Comparison of ENCODE assay signal across 1 cellular context in the genomic region with DNA sequence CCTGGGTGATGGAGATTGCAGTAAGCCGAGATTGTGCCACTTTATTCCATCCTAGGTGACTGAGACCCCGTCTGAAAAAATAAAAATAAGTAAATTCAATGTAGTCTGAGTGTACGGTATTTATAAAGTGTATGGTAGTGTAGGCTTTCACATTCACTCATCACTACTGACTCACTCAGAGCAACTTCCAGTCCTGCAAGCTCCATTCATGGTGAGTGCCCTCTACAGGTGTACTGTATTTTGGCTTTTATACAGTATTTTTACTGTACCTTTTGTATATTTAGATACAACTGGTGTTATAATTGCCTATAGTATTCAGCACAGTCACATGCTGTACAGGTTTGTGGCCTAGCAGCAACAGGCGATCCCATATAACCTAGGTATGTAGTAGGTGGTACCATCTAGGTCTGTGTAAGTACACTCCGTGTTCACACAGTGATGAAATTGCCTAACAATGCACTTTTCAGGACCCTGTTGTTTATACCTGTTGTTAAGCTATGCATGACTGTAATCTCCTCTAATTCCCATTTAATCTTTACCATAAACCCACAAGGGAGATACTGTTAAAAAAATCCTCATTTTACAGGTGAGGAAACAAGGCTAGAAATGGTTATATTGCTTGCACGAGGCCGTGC.
TF ChIP-seq lines count a peak whose summit lies in the region.

No MANE protein-coding gene starts in this region.

TF ChIP-seq in GM12878, 131 proteins besides CTCF, POLR2A, EP300 and RAD21:
- TF ChIP-seq RCOR1 (conservative IDR thresholded peaks at IDR 0.05; ENCODE audit: low read depth, low read length) (no peak), JUNB (IDR thresholded peaks at IDR 0.05) (0 out of 2 replicates have a peak, but pooled peaks have one; percentile 13), SMC3 (IDR thresholded peaks at IDR 0.05; ENCODE audit: borderline replicate concordance, low read length) (0 out of 2 replicates have a peak, but pooled peaks have one; percentile 24)
